16 cellular contexts compared by ENCODE assay signal in the genomic region with DNA sequence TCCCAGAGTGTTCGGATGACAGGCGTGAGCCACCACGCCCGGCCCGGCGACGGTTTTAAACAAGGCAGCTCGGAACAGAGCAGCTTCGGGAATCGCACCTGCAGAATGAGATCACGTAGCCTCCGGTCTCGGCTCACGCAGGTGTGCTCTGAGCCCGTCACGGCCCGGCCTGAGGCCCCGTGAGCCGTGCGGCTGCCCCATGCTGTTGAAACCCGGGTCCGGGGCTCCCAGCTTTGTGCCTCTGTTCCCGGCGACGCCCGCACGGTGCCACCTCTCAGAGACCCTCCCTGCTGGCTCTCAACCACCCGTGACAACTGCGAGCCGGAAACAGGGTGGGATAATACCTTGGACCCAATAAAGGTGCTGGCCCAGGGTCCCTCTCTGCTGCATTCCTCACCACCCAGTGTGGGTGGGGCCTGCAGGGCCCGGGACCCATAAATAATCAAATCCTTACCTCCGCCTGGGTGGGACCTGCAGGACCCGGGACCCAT. TPM values are rescaled to one million over a fixed set of nuclear protein-coding genes. Genes with fewer than 3 reads are reported as not detected.
DNase-seq lines count a peak whose midpoint lies in the region; ATAC-seq and TF ChIP-seq lines count a peak whose summit lies in the region.
"Had no signal": no experiment of that assay in that cellular context is flagged by ENCODE, and none has a peak within 500 bp of the region (broad histone marks: within the 10 kb centered on the region; RNA-seq: fewer than 3 reads in every experiment).

No MANE protein-coding gene starts in this region.

- peak overlapping the region in 1 of 2 donors; percentile 4 for H3K9ac ChIP-seq in mucosa of rectum (ENCODE audit: low read depth in 1 of 2, low read length in 2 of 2)

- intact Hi-C loops in dorsolateral prefrontal cortex (cut with DNase I): no loop called here

- H3K4me1 ChIP-seq in mucosa of rectum (ENCODE audit: control insufficient read depth in 2 of 2, insufficient read depth in 2 of 2, low read length in 2 of 2): no peaks in the 10 kb centered on the region

- H3K27ac ChIP-seq in dorsolateral prefrontal cortex (no peak overlapping the region), mucosa of rectum (ENCODE audit: low read depth in 2 of 2, low read length in 2 of 2) (peak overlapping the region; percentile 56 to 64)
- H3K27ac ChIP-seq: VCaP had no signal

- no peak overlapping the region for H3K4me3 ChIP-seq in dorsolateral prefrontal cortex
- H3K4me3 ChIP-seq in mucosa of rectum (ENCODE audit: low read length in 2 of 2): no peak overlapping the region

- H3K27me3 ChIP-seq in dorsolateral prefrontal cortex (no peaks in the 10 kb centered on the region), mucosa of rectum (ENCODE audit: control insufficient read depth in 2 of 2, insufficient read depth in 2 of 2, low read length in 2 of 2) (no peaks in the 10 kb centered on the region)

- no peaks in the 10 kb centered on the region for H3K9me3 ChIP-seq in mucosa of rectum (ENCODE audit: control insufficient read depth in 2 of 2, low read length in 2 of 2)

- H3K36me3 ChIP-seq in mucosa of rectum (ENCODE audit: control insufficient read depth in 2 of 2, insufficient read depth in 2 of 2, low read length in 2 of 2): no peaks in the 10 kb centered on the region

- in situ Hi-C loops in KBM-7 (cut with MboI; ENCODE audit: low pct_unique_long_range_greater_than_20kb, low sequenced_read_pairs): no loop called here

- no peak for TF ChIP-seq CTCF in dorsolateral prefrontal cortex (IDR thresholded peaks at IDR 0.05 in 54 of 56, conservative IDR thresholded peaks at IDR 0.05 in 2 of 56; ENCODE audit: low read depth in 1 of 56, partially characterized antibody in 56 of 56)

- DNase-seq in stimulated activated CD4-positive, alpha-beta T cell treated with anti-CD3 and anti-CD28 coated beads, Interleukin-4, amount 100 ng/mL, for 24 hours: peak; percentile 2
- no peak for DNase-seq in stimulated activated CD4-positive, alpha-beta T cell treated with anti-CD3 and anti-CD28 coated beads, Interleukin-2, amount 100 ng/mL, for 48 hours
- DNase-seq in dorsolateral prefrontal cortex: peak in 7 of 10 donors; percentile 2 to 38 (median 22)
- DNase-seq in ureter (ENCODE audit: low spot score): peak; percentile 39
- DNase-seq in A172 (ENCODE audit: low spot score): no peak
- DNase-seq in KBM-7: no peak
- DNase-seq: central memory CD4-positive, alpha-beta T cell; DND-41; effector memory CD4-positive, alpha-beta T cell; KG1; NCI-H1048; NCI-H2029 treated with DMSO at 0.1 percent for 48 hours; T-cell had no signal

- no peak for ATAC-seq in GM21723 (IDR thresholded peaks at IDR 0.05; ENCODE audit: unreplicated experiment)
- ATAC-seq: T-cell had no signal

RNA-seq across cellular contexts. Expression of a gene that starts 13.4 kb away (rescaled TPM):
- 10 to 100 TPM; 10.6 to 91.2 (median 27.8) TPM for total RNA-seq in dorsolateral prefrontal cortex
- total RNA-seq in ureter: 15.1 TPM
- 20.3 and 22.4 TPM in 2 replicates for total RNA-seq in A172 (2014; rRNA removed; shearing (Covaris generic))

RNA-seq across cellular contexts. Expression of a gene that starts 50.8 kb away (rescaled TPM):
- 10 to 100 TPM; 33.8 to 91.4 (median 51.5) TPM for total RNA-seq in dorsolateral prefrontal cortex
- total RNA-seq in ureter: 57.5 TPM
- total RNA-seq in A172 (2014; rRNA removed; shearing (Covaris generic)): 62.6 and 67.0 TPM in 2 replicates

Comparison
In these comparisons a context has a peak if more than half of its experiments do, and no peak if none do; other contexts are left out.
1. DNase-seq: peak in stimulated activated CD4-positive, alpha-beta T cell treated with anti-CD3 and anti-CD28 coated beads, Interleukin-4, amount 100 ng/mL, for 24 hours (single experiment), dorsolateral prefrontal cortex (7 of 10) and ureter (single experiment); none in stimulated activated CD4-positive, alpha-beta T cell treated with anti-CD3 and anti-CD28 coated beads, Interleukin-2, amount 100 ng/mL, for 48 hours (0 of 2), A172 (single experiment) and KBM-7 (single experiment).
2. H3K27ac ChIP-seq: peak in mucosa of rectum (2 of 2); none in dorsolateral prefrontal cortex (0 of 59).